ENCODE assay signal across 15 cellular contexts in genomic region chr11:104792861-104793260, GRCh38.
A peak's percentile ranks its signal among the peaks of the same experiment; 100 is the strongest.
DNase-seq lines count a peak whose midpoint lies in the region; ATAC-seq and TF ChIP-seq lines count a peak whose summit lies in the region.
"Had no signal": no experiment of that assay in that cellular context is flagged by ENCODE, and none has a peak within 500 bp of the region (broad histone marks: within the 10 kb centered on the region; RNA-seq: fewer than 3 reads in every experiment).

No MANE protein-coding gene starts in this region.

- H3K4me1 ChIP-seq in cardiac muscle cell (ENCODE audit: low read depth) = peaks cover 25% of the 10 kb centered on the region
- H3K4me1 ChIP-seq: BLaER1, HAP-1 had no signal

- H3K4me3 Mint-ChIP-seq in nephron progenitor cell (no peak overlapping the region), CD14-positive monocyte (no peak overlapping the region)
- H3K4me3 Mint-ChIP-seq: CD4-positive, CD25-positive, alpha-beta regulatory T cell had no signal

- H3K36me3 Mint-ChIP-seq in nephron progenitor cell (ENCODE audit: low read depth) = no peaks in the 10 kb centered on the region
- peaks cover 0 to 2% of the 10 kb centered on the region in 2 donors for H3K36me3 Mint-ChIP-seq in CD14-positive monocyte

- peak overlapping the region; percentile 86 for H3K27ac ChIP-seq in cardiac muscle cell
- H3K27ac ChIP-seq: BLaER1 had no signal

- no peaks in the 10 kb centered on the region for H3K36me3 ChIP-seq in cardiac muscle cell
- H3K36me3 ChIP-seq: BLaER1, HAP-1 had no signal

- no peaks in the 10 kb centered on the region for H3K9me3 Mint-ChIP-seq in nephron progenitor cell
- peaks cover 0 to 8% (median 3%) of the 10 kb centered on the region in 7 donors for H3K9me3 Mint-ChIP-seq in CD14-positive monocyte

- H3K27ac Mint-ChIP-seq in nephron progenitor cell = peak overlapping the region; percentile 55
- no peak overlapping the region for H3K27ac Mint-ChIP-seq in CD14-positive monocyte
- H3K27ac Mint-ChIP-seq: CD4-positive, CD25-positive, alpha-beta regulatory T cell had no signal

- H3K4me3 ChIP-seq in cardiac muscle cell = no peak overlapping the region
- H3K4me3 ChIP-seq in fibroblast of the aortic adventitia (ENCODE audit: low read depth, low read length) = no peak overlapping the region
- H3K4me3 ChIP-seq: BLaER1, HAP-1 had no signal

- H3K4me1 Mint-ChIP-seq in nephron progenitor cell = peaks cover 24% of the 10 kb centered on the region
- peaks cover 3% of the 10 kb centered on the region for H3K4me1 Mint-ChIP-seq in CD14-positive monocyte

- peak; percentile 14 to 91 for DNase-seq in cardiac muscle cell (ENCODE audit: low read depth in 1 of 2, low spot score in 1 of 2)
- no peak for DNase-seq in left ventricle myocardium superior
- DNase-seq in fibroblast of the aortic adventitia (ENCODE audit: low read depth) = peak; percentile 4
- no peak for DNase-seq in nephron progenitor cell
- DNase-seq in CD14-positive monocyte (ENCODE audit: low spot score) = no peak
- no peak for DNase-seq in cerebellum (ENCODE audit: low spot score)
- DNase-seq in activated gamma-delta T cell treated with Interleukin-2 at 50 U/mL for 16 hours = no peak
- DNase-seq: 8988T; AML-193; CD4-positive, CD25-positive, alpha-beta regulatory T cell; DMS53 had no signal

- H3K27me3 ChIP-seq in cardiac muscle cell = no peaks in the 10 kb centered on the region
- H3K27me3 ChIP-seq: BLaER1 had no signal

- no peak for ATAC-seq in left ventricle myocardium superior
- no peak for ATAC-seq in GM19328 (IDR thresholded peaks at IDR 0.05; ENCODE audit: unreplicated experiment)
- ATAC-seq: HepG2 had no signal

- intact Hi-C loops in left ventricle myocardium superior (cut with micrococcal nuclease) = no loop called here
- intact Hi-C loops in CD14-positive monocyte (cut with micrococcal nuclease) = no loop called here

- no peaks in the 10 kb centered on the region for H3K9me3 ChIP-seq in cardiac muscle cell (ENCODE audit: low read depth)
- H3K9me3 ChIP-seq: BLaER1, HAP-1 had no signal

- no peak for TF ChIP-seq CTCF in cardiac muscle cell (IDR thresholded peaks at IDR 0.05; ENCODE audit: low read depth, low read length)
- no peak for TF ChIP-seq CTCF in fibroblast of the aortic adventitia (IDR thresholded peaks at IDR 0.05; ENCODE audit: insufficient read depth, low read length)
- no peak for TF ChIP-seq CTCF in nephron progenitor cell (IDR thresholded peaks at IDR 0.05)
- TF ChIP-seq CTCF in CD14-positive monocyte (IDR thresholded peaks at IDR 0.05) = no peak

- H3K27me3 Mint-ChIP-seq in nephron progenitor cell (ENCODE audit: low read depth, poor library complexity) (no peaks in the 10 kb centered on the region), CD14-positive monocyte (ENCODE audit: low read depth in 3 of 3) (no peaks in the 10 kb centered on the region)
- H3K27me3 Mint-ChIP-seq: CD4-positive, CD25-positive, alpha-beta regulatory T cell had no signal

Comparison
In these comparisons a context has a peak if more than half of its experiments do, and no peak if none do; other contexts are left out.
1. DNase-seq: peak in cardiac muscle cell (2 of 2) and fibroblast of the aortic adventitia (single experiment); none in left ventricle myocardium superior (single experiment), nephron progenitor cell (single experiment), CD14-positive monocyte (single experiment), cerebellum (single experiment) and activated gamma-delta T cell treated with Interleukin-2 at 50 U/mL for 16 hours (single experiment).